In the genomic region with DNA sequence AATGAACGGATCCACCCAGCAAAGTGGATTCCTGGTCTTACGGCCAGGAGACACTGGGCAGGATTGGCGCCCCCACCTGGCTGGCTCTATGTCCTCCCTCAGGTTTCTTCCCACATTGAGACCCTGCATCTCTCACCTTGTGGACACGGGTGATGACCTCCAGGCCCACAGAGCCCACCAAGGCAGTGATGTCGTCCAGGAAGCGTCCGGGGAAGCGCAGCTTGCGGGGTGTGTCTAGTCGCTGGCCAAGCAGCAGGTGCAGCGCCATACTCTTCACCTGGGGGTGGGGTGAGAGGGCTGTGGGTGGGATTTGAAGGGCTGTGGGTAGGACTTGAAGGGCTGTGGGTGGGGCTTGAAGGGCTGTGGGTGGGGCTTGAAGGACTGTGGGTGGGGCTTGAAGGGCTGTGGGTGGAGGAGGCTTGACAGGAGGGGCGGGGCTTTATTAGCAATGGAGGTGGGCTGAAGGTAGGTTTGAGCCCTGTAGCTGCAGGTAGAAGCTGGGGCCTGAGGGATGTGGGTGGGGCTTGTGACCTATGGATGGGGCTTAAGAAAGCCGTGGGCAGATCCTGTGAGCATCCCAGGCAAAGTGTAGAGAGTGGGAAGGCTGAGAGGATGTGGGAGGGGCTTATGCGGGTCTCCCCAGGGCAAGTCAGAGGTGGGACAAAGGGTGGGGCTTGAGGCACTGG, we compare ENCODE assay signal across 14 cellular contexts. TPM values are rescaled to one million over a fixed set of nuclear protein-coding genes. Genes with fewer than 3 reads are reported as not detected.
DNase-seq lines count a peak whose midpoint lies in the region; ATAC-seq, FAIRE-seq and TF ChIP-seq lines count a peak whose summit lies in the region.
"Had no signal": no experiment of that assay in that cellular context is flagged by ENCODE, and none has a peak within 500 bp of the region (broad histone marks: within the 10 kb centered on the region; RNA-seq: fewer than 3 reads in every experiment).

No MANE protein-coding gene starts in this region.

- no peaks in the 10 kb centered on the region for H3K9me3 Mint-ChIP-seq in activated CD8-positive, alpha-beta memory T cell treated with anti-CD3 and anti-CD28 coated beads, Interleukin-2, amount 10 ng/mL, durations not matched to agents 7 days and 5 days (ENCODE audit: low read depth)
- H3K9me3 Mint-ChIP-seq: T-helper 2 cell treated with Interferon-gamma antibody and Interleukin-4, amounts not matched to agents 5 μg/mL and 100 μg/mL, for 36 hours had no signal

- H2BK12ac ChIP-seq in trophoblast cell (ENCODE audit: low read length) = no peak overlapping the region

- H3K14ac ChIP-seq in trophoblast cell (ENCODE audit: low read length) = no peak overlapping the region

- H3K4me1 Mint-ChIP-seq in activated CD8-positive, alpha-beta memory T cell treated with anti-CD3 and anti-CD28 coated beads, Interleukin-2, amount 10 ng/mL, durations not matched to agents 7 days and 5 days = no peaks in the 10 kb centered on the region

- no peak overlapping the region for H3K27ac Mint-ChIP-seq in activated CD8-positive, alpha-beta memory T cell treated with anti-CD3 and anti-CD28 coated beads, Interleukin-2, amount 10 ng/mL, durations not matched to agents 7 days and 5 days
- H3K27ac Mint-ChIP-seq: T-helper 2 cell treated with Interferon-gamma antibody and Interleukin-4, amounts not matched to agents 5 μg/mL and 100 μg/mL, for 36 hours had no signal

- H3K79me1 ChIP-seq in trophoblast cell (ENCODE audit: low read length) = no peaks in the 10 kb centered on the region

- no peak overlapping the region for H3K4me2 ChIP-seq in trophoblast cell (ENCODE audit: low read length)

- no peak for TF ChIP-seq POLR2A in NB4 (IDR thresholded peaks at IDR 0.05; ENCODE audit: extremely low read depth, insufficient read length)
- TF ChIP-seq POLR2A in H54 (IDR thresholded peaks at IDR 0.05; ENCODE audit: low read depth, low read length) = no peak

- ATAC-seq in activated CD8-positive, alpha-beta memory T cell treated with anti-CD3 and anti-CD28 coated beads, Interleukin-2, amount 10 ng/mL, durations not matched to agents 7 days and 5 days = peak; percentile 51
- no peak for ATAC-seq in HG03175 (IDR thresholded peaks at IDR 0.05; ENCODE audit: unreplicated experiment)

- H3K4me1 ChIP-seq in trophoblast cell (ENCODE audit: control insufficient read depth in 1 of 2, insufficient read depth in 2 of 2, low read length in 2 of 2) = no peaks in the 10 kb centered on the region
- H3K4me1 ChIP-seq: heart right ventricle had no signal

- no peaks in the 10 kb centered on the region for H3K36me3 Mint-ChIP-seq in activated CD8-positive, alpha-beta memory T cell treated with anti-CD3 and anti-CD28 coated beads, Interleukin-2, amount 10 ng/mL, durations not matched to agents 7 days and 5 days

- no CpG with 5 or more reads among the region's 14 CpGs for WGBS in trophoblast cell (ENCODE audit: extremely low coverage, insufficient coverage, insufficient read length)

- H2AFZ ChIP-seq in trophoblast cell (ENCODE audit: insufficient read depth, low read length, poor library complexity) = no peak overlapping the region

- H2AK5ac ChIP-seq in trophoblast cell (ENCODE audit: low read length) = no peak overlapping the region

- H3K23ac ChIP-seq in trophoblast cell (ENCODE audit: low read length) = no peak overlapping the region

- no peak overlapping the region for H4K12ac ChIP-seq in trophoblast cell (ENCODE audit: low read depth, low read length)

- H2BK5ac ChIP-seq in trophoblast cell (ENCODE audit: low read depth, low read length, poor library complexity) = no peak overlapping the region

- H3K9me3 ChIP-seq in trophoblast cell (ENCODE audit: insufficient read depth, low read depth, low read length) = no peaks in the 10 kb centered on the region
- H3K9me3 ChIP-seq: heart right ventricle had no signal

- no peak overlapping the region for H2BK120ac ChIP-seq in trophoblast cell (ENCODE audit: insufficient read depth, low read length, poor library complexity)

- H4K91ac ChIP-seq in trophoblast cell (ENCODE audit: low read depth, low read length) = no peak overlapping the region

- H3K27me3 ChIP-seq in trophoblast cell (ENCODE audit: insufficient read depth, low read length) = no peaks in the 10 kb centered on the region
- H3K27me3 ChIP-seq: heart right ventricle had no signal

- no peak overlapping the region for H4K8ac ChIP-seq in trophoblast cell (ENCODE audit: low read depth, low read length)

- peaks cover 3 to 10% of the 10 kb centered on the region in 2 experiments for H3K36me3 ChIP-seq in trophoblast cell (ENCODE audit: control insufficient read depth in 1 of 2, insufficient read depth in 2 of 2, low read length in 2 of 2)

- H3K9ac ChIP-seq in trophoblast cell (ENCODE audit: low read length) = no peak overlapping the region

- no peak overlapping the region for H3K27ac ChIP-seq in trophoblast cell (ENCODE audit: low read depth, low read length)
- H3K27ac ChIP-seq: C4-2B, heart right ventricle had no signal

- no peak overlapping the region for H3K18ac ChIP-seq in trophoblast cell (ENCODE audit: low read length)

- DNase-seq in activated CD8-positive, alpha-beta memory T cell treated with anti-CD3 and anti-CD28 coated beads, Interleukin-2, amount 10 ng/mL, durations not matched to agents 7 days and 5 days = no peak
- no peak for DNase-seq in activated CD8-positive, alpha-beta memory T cell treated with anti-CD3 and anti-CD28 coated beads, Interleukin-2, amount 50 U/mL, for 48 hours
- DNase-seq in NB4 (ENCODE audit: low read depth) = peak; percentile 53
- peak in 1 of 2 donors; percentile 15 for DNase-seq in cardiac fibroblast (ENCODE audit: low read depth in 2 of 2)
- DNase-seq in trophoblast cell = peak; percentile 1 to 26
- no peak for DNase-seq in NCI-H2081 (lab: John Stamatoyannopoulos, UW)
- no peak for DNase-seq in H54 (ENCODE audit: insufficient read length, low spot score)
- DNase-seq: cortex of kidney, GOT3, heart right ventricle, naive B cell had no signal

- H3K4me3 ChIP-seq in NB4 (ENCODE audit: low read depth, low read length) (no peak overlapping the region), cardiac fibroblast (replicated peaks in 1 of 2; ENCODE audit: low read depth in 2 of 2, low read length in 2 of 2) (no peak overlapping the region), trophoblast cell (ENCODE audit: low read depth, low read length) (no peak overlapping the region)
- H3K4me3 ChIP-seq: heart right ventricle had no signal

- no peaks in the 10 kb centered on the region for H3K27me3 Mint-ChIP-seq in activated CD8-positive, alpha-beta memory T cell treated with anti-CD3 and anti-CD28 coated beads, Interleukin-2, amount 10 ng/mL, durations not matched to agents 7 days and 5 days

- H3K4me3 Mint-ChIP-seq in activated CD8-positive, alpha-beta memory T cell treated with anti-CD3 and anti-CD28 coated beads, Interleukin-2, amount 10 ng/mL, durations not matched to agents 7 days and 5 days = no peak overlapping the region
- H3K4me3 Mint-ChIP-seq: T-helper 2 cell treated with Interferon-gamma antibody and Interleukin-4, amounts not matched to agents 5 μg/mL and 100 μg/mL, for 36 hours had no signal

- no peaks in the 10 kb centered on the region for H3K79me2 ChIP-seq in trophoblast cell (ENCODE audit: control insufficient read depth, insufficient read depth, low read length, poor library complexity)

- peak; percentile 52 for TF ChIP-seq CTCF in NB4 (IDR thresholded peaks at IDR 0.05; ENCODE audit: low read depth, low read length)
- TF ChIP-seq CTCF in cardiac fibroblast (IDR thresholded peaks at IDR 0.05; ENCODE audit: low read depth, low read length) = peak; percentile 6

- CTCF ChIA-PET in activated CD8-positive, alpha-beta memory T cell treated with anti-CD3 and anti-CD28 coated beads, Interleukin-2, amount 10 ng/mL, durations not matched to agents 7 days and 5 days (lab: Charles Lee) = no interaction called here

- H3K4ac ChIP-seq in trophoblast cell (ENCODE audit: low read depth, low read length) = no peak overlapping the region

- FAIRE-seq in H54 (lab: Jason Lieb, UNC) = no peak

RNA-seq across cellular contexts. Expression of a gene that starts 12.1 kb away (rescaled TPM):
- not detected for total RNA-seq in activated CD8-positive, alpha-beta memory T cell treated with anti-CD3 and anti-CD28 coated beads, Interleukin-2, amount 10 ng/mL, durations not matched to agents 7 days and 5 days
- polyA plus RNA-seq in trophoblast cell (2013) = not detected in 2 replicates

RNA-seq across cellular contexts. Expression of a gene that starts 30.0 kb away (rescaled TPM):
- 1 to 10 TPM; 1.8 to 2.3 TPM for total RNA-seq in activated CD8-positive, alpha-beta memory T cell treated with anti-CD3 and anti-CD28 coated beads, Interleukin-2, amount 10 ng/mL, durations not matched to agents 7 days and 5 days
- polyA plus RNA-seq in trophoblast cell (2013) = 35.1 and 36.6 TPM in 2 replicates

RNA-seq across cellular contexts. Expression of a gene that starts 35.0 kb away (rescaled TPM):
- total RNA-seq in activated CD8-positive, alpha-beta memory T cell treated with anti-CD3 and anti-CD28 coated beads, Interleukin-2, amount 10 ng/mL, durations not matched to agents 7 days and 5 days = under 1 TPM; 0.58 to 0.70 TPM
- 15.6 and 16.3 TPM in 2 replicates for polyA plus RNA-seq in trophoblast cell (2013)

Comparison
In these comparisons a context has a peak if more than half of its experiments do, and no peak if none do; other contexts are left out.
1. DNase-seq: peak in NB4 (single experiment) and trophoblast cell (2 of 2); none in activated CD8-positive, alpha-beta memory T cell treated with anti-CD3 and anti-CD28 coated beads, Interleukin-2, amount 10 ng/mL, durations not matched to agents 7 days and 5 days (single experiment), activated CD8-positive, alpha-beta memory T cell treated with anti-CD3 and anti-CD28 coated beads, Interleukin-2, amount 50 U/mL, for 48 hours (single experiment), NCI-H2081 (0 of 2) and H54 (single experiment).